18 cellular contexts compared by ENCODE assay signal in the genomic region with DNA sequence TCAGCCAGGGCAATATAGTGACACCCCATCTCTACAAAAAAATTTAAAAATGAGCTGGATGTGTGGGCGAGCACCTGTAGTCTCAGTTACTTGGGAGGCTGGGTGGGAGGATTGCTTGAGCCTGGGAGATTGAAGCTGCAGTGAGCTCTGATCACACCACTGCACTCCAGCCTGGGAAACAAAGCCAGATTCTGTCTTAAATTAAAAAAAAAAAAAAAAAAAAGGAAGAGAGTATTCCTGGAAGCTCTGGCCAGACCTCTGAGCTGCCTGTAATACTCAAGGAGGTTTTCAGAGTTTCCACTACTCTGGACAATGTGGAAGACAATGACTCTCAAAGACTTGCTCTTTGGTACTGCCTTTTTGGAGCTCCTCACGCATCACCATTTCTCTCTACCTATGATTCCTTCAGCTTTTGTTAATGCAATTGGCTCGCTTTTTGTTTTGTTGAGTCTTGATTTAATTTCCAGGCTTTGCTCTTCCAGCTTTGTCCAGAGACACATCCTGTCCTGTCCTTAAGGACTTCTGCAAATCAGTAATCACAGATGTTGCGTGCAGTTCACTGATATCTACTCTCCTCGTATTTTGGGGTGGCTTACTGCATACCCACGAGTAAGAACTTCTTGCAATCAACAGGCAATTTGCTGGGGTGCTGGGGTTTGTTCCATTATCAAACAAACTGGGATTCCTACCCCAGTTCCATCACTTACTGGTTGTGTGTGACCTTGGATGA. TPM values are rescaled to one million over a fixed set of nuclear protein-coding genes. Genes with fewer than 3 reads are reported as not detected.
DNase-seq lines count a peak whose midpoint lies in the region; ATAC-seq and TF ChIP-seq lines count a peak whose summit lies in the region.
"Had no signal": no experiment of that assay in that cellular context is flagged by ENCODE, and none has a peak within 500 bp of the region (broad histone marks: within the 10 kb centered on the region; RNA-seq: fewer than 3 reads in every experiment).

No MANE protein-coding gene starts in this region.

- H3K27me3 Mint-ChIP-seq in activated naive CD8-positive, alpha-beta T cell = no peaks in the 10 kb centered on the region
- H3K27me3 Mint-ChIP-seq in activated naive CD8-positive, alpha-beta T cell treated with anti-CD3 and anti-CD28 coated beads, Interleukin-2, amount 50 U/mL, for 24 hours = no peaks in the 10 kb centered on the region
- H3K27me3 Mint-ChIP-seq in nephron (ENCODE audit: low read depth) = no peaks in the 10 kb centered on the region
- H3K27me3 Mint-ChIP-seq: activated CD4-positive, alpha-beta T cell treated with anti-CD3 and anti-CD28 coated beads, Interleukin-2, amount 10 ng/mL, durations not matched to agents 24 days and 14 days; stimulated activated naive B cell treated with anti-CD40 and anti-IgM and Interleukin-4, amounts not matched to agents 10 μg/mL and 1 μg/mL and 100 μg/mL, for 72 hours had no signal

- no peak for ATAC-seq in activated naive CD8-positive, alpha-beta T cell treated with anti-CD3 and anti-CD28 coated beads, Interleukin-2, amount 50 U/mL, for 24 hours
- peak; percentile 42 for ATAC-seq in aorta (ENCODE audit: low FRiP score)
- ATAC-seq: stimulated activated naive B cell treated with anti-CD40 and anti-IgM and Interleukin-4, amounts not matched to agents 10 μg/mL and 1 μg/mL and 100 μg/mL, for 72 hours had no signal

- H3K36me3 ChIP-seq in aorta (ENCODE audit: control insufficient read depth in 1 of 2, insufficient read depth in 2 of 2, low read length in 1 of 2) = no peaks in the 10 kb centered on the region

- intact Hi-C loops in aorta (cut with DNase I) = no loop called here

- peak overlapping the region; percentile 24 for H3K27ac Mint-ChIP-seq in activated naive CD8-positive, alpha-beta T cell
- H3K27ac Mint-ChIP-seq in activated naive CD8-positive, alpha-beta T cell treated with anti-CD3 and anti-CD28 coated beads, Interleukin-2, amount 50 U/mL, for 24 hours = no peak overlapping the region
- H3K27ac Mint-ChIP-seq in nephron = peak overlapping the region; percentile 41 to 82 (median 61)
- H3K27ac Mint-ChIP-seq: activated CD4-positive, alpha-beta T cell treated with anti-CD3 and anti-CD28 coated beads, Interleukin-2, amount 10 ng/mL, durations not matched to agents 24 days and 14 days; T-helper 2 cell treated with Interferon-gamma antibody and Interleukin-4, amounts not matched to agents 5 μg/mL and 100 μg/mL, for 36 hours had no signal

- H3K4me3 ChIP-seq in aorta (ENCODE audit: low read length in 2 of 2) = no peak overlapping the region

- TF ChIP-seq CTCF in nephron (IDR thresholded peaks at IDR 0.05; ENCODE audit: unreplicated experiment in 3 of 3) = no peak

- no peaks in the 10 kb centered on the region for H3K9me3 Mint-ChIP-seq in activated naive CD8-positive, alpha-beta T cell (ENCODE audit: low read depth)
- no peaks in the 10 kb centered on the region for H3K9me3 Mint-ChIP-seq in activated naive CD8-positive, alpha-beta T cell treated with anti-CD3 and anti-CD28 coated beads, Interleukin-2, amount 50 U/mL, for 24 hours
- no peaks in the 10 kb centered on the region for H3K9me3 Mint-ChIP-seq in nephron
- H3K9me3 Mint-ChIP-seq: activated CD4-positive, alpha-beta T cell treated with anti-CD3 and anti-CD28 coated beads, Interleukin-2, amount 10 ng/mL, durations not matched to agents 24 days and 14 days; immature natural killer cell; stimulated activated naive B cell treated with anti-CD40 and anti-IgM and Interleukin-4, amounts not matched to agents 10 μg/mL and 1 μg/mL and 100 μg/mL, for 72 hours; T-helper 2 cell treated with Interferon-gamma antibody and Interleukin-4, amounts not matched to agents 5 μg/mL and 100 μg/mL, for 36 hours had no signal

- no peaks in the 10 kb centered on the region for H3K27me3 ChIP-seq in aorta (ENCODE audit: control insufficient read depth in 1 of 2, insufficient read depth in 2 of 2, low read length in 1 of 2)

- WGBS in aorta, 2 donors = 86% methylated on average over 6 of the region's 6 CpGs

- DNase-seq in activated naive CD8-positive, alpha-beta T cell treated with anti-CD3 and anti-CD28 coated beads, Interleukin-2, amount 50 U/mL, for 24 hours = no peak
- DNase-seq in fibroblast of peridontal ligament (ENCODE audit: extremely low read depth) (peak; percentile 24), aorta (no peak), NCI-H524 (lab: John Stamatoyannopoulos, UW) (no peak), SKM-1 treated with dmso at 0.1 percent for 144 hours (lab: John Stamatoyannopoulos, UW; ENCODE audit: unreplicated experiment) (no peak), HPDE6-E6E7 (ENCODE audit: extremely low spot score) (no peak)
- DNase-seq: activated CD4-positive, alpha-beta T cell treated with anti-CD3 and anti-CD28 coated beads, Interleukin-2, amount 10 ng/mL, durations not matched to agents 24 days and 14 days; amygdala; cortex of kidney; GDM1; immature natural killer cell; NCI-H187; NCI-H510A treated with DMSO at 0.1 percent for 48 hours; stimulated activated naive B cell treated with anti-CD40 and anti-IgM and Interleukin-4, amounts not matched to agents 10 μg/mL and 1 μg/mL and 100 μg/mL, for 72 hours had no signal

- H3K4me1 Mint-ChIP-seq in activated naive CD8-positive, alpha-beta T cell (ENCODE audit: low read depth) = peaks cover 65% of the 10 kb centered on the region
- peaks cover 65% of the 10 kb centered on the region for H3K4me1 Mint-ChIP-seq in activated naive CD8-positive, alpha-beta T cell treated with anti-CD3 and anti-CD28 coated beads, Interleukin-2, amount 50 U/mL, for 24 hours
- H3K4me1 Mint-ChIP-seq in nephron = peaks cover 33% of the 10 kb centered on the region

- H3K36me3 Mint-ChIP-seq in activated naive CD8-positive, alpha-beta T cell = peaks cover 5% of the 10 kb centered on the region
- H3K36me3 Mint-ChIP-seq in activated naive CD8-positive, alpha-beta T cell treated with anti-CD3 and anti-CD28 coated beads, Interleukin-2, amount 50 U/mL, for 24 hours (ENCODE audit: low read depth) = peaks cover 15% of the 10 kb centered on the region
- H3K36me3 Mint-ChIP-seq in nephron (ENCODE audit: low read depth) = peaks cover 27% of the 10 kb centered on the region

- H3K4me1 ChIP-seq in aorta (ENCODE audit: control insufficient read depth in 1 of 2, insufficient read depth in 2 of 2, low read length in 2 of 2) = peaks cover 0 to 3% of the 10 kb centered on the region in 2 donors

- no peak overlapping the region for H3K4me3 Mint-ChIP-seq in activated naive CD8-positive, alpha-beta T cell
- H3K4me3 Mint-ChIP-seq in activated naive CD8-positive, alpha-beta T cell treated with anti-CD3 and anti-CD28 coated beads, Interleukin-2, amount 50 U/mL, for 24 hours = no peak overlapping the region
- H3K4me3 Mint-ChIP-seq in nephron = no peak overlapping the region
- H3K4me3 Mint-ChIP-seq: activated CD4-positive, alpha-beta T cell treated with anti-CD3 and anti-CD28 coated beads, Interleukin-2, amount 10 ng/mL, durations not matched to agents 24 days and 14 days; T-helper 2 cell treated with Interferon-gamma antibody and Interleukin-4, amounts not matched to agents 5 μg/mL and 100 μg/mL, for 36 hours had no signal

- no peak overlapping the region for H3K27ac ChIP-seq in aorta (ENCODE audit: low read depth in 1 of 2, low read length in 2 of 2)

- no peaks in the 10 kb centered on the region for H3K9me3 ChIP-seq in aorta (ENCODE audit: control insufficient read depth, low read length)

RNA-seq across cellular contexts. Expression of gene CHD9, which starts 10.8 kb away (rescaled TPM):
- 100 to 1,000 TPM in 1 of 2 donors, 10 to 100 TPM in 1; 87.3 to 133 TPM for total RNA-seq in aorta
- 10 to 100 TPM in 1 of 2 donors, 1 to 10 TPM in 1; 9.6 to 16.6 TPM for polyA plus RNA-seq in aorta

RNA-seq across cellular contexts. Expression of gene CHD9NB, which starts 12.9 kb away (rescaled TPM):
- total RNA-seq in aorta = 1 to 10 TPM in 1 of 2 donors, under 1 TPM in 1; 0.88 to 2.3 TPM
- 1 to 10 TPM in 1 of 2 donors, under 1 TPM in 1; 0.36 to 1.1 TPM for polyA plus RNA-seq in aorta
- total RNA-seq: RPMI7951 had no signal
- polyA plus RNA-seq: immature natural killer cell had no signal
